14 cellular contexts compared by ENCODE assay signal in the genomic region with DNA sequence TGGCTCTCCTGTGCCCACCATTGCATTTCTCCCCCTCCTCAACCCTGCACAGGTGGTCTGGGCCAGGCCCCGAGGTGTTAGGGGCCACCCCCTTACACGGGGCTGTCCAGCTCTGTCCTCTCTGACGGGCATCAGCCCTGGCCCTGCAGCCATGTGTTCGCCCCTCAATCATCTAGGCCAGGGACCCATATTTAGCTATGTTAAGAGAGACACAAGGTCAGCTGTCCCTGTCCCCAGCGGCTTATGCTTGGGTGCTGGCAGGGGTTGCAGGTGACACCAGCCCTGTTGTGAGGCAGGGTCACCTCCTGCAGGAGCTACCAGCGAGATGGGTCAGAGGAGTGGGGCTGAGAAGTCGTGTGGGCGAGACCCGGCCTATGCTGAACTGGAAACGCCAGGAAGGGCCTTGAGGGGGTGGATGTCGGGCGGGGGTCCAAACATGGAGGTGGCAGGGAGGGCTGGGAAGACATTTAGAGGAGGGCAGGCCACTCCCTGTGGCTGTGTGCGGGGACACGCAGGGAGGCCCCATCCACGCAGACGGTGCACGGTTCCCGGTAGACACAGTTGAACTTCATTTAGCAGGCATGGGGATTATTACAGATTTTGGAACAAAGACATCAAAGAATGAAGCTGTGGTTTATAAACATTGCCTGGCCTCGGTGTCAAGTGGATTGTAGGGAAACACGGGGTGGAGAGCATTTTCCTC.
A peak's percentile ranks its signal among the peaks of the same experiment; 100 is the strongest.
DNase-seq lines count a peak whose midpoint lies in the region; ATAC-seq, FAIRE-seq and TF ChIP-seq lines count a peak whose summit lies in the region.
"Had no signal": no experiment of that assay in that cellular context is flagged by ENCODE, and none has a peak within 500 bp of the region (broad histone marks: within the 10 kb centered on the region; RNA-seq: fewer than 3 reads in every experiment).

No MANE protein-coding gene starts in this region.

- H4K20me1 ChIP-seq in keratinocyte (ENCODE audit: control insufficient read depth, extremely low read depth, insufficient read depth, low read length) = no peaks in the 10 kb centered on the region

- peaks cover 73% of the 10 kb centered on the region for H3K36me3 Mint-ChIP-seq in activated CD4-positive, alpha-beta T cell treated with anti-CD3 and anti-CD28 coated beads, Interleukin-2, amount 10 ng/mL, durations not matched to agents 24 days and 14 days (ENCODE audit: low read depth)
- H3K36me3 Mint-ChIP-seq in activated CD8-positive, alpha-beta T cell treated with anti-CD3 and anti-CD28 coated beads, Interleukin-2, amount 10 ng/mL, durations not matched to agents 7 days and 5 days (ENCODE audit: low read depth) = peaks cover 85% of the 10 kb centered on the region
- peaks cover 42% of the 10 kb centered on the region for H3K36me3 Mint-ChIP-seq in stimulated activated effector memory CD8-positive, alpha-beta T cell treated with anti-CD3 and anti-CD28 coated beads, Interleukin-12 subunit alpha, Interleukin-12 subunit beta, amount 100 ng/mL, for 72 hours
- peaks cover 52% of the 10 kb centered on the region for H3K36me3 Mint-ChIP-seq in T-cell

- H3K4me1 Mint-ChIP-seq in activated CD4-positive, alpha-beta T cell treated with anti-CD3 and anti-CD28 coated beads, Interleukin-2, amount 10 ng/mL, durations not matched to agents 24 days and 14 days = peaks cover 76% of the 10 kb centered on the region
- peaks cover 96% of the 10 kb centered on the region for H3K4me1 Mint-ChIP-seq in activated CD8-positive, alpha-beta T cell treated with anti-CD3 and anti-CD28 coated beads, Interleukin-2, amount 10 ng/mL, durations not matched to agents 7 days and 5 days (ENCODE audit: low read depth)
- peaks cover 70% of the 10 kb centered on the region for H3K4me1 Mint-ChIP-seq in stimulated activated effector memory CD8-positive, alpha-beta T cell treated with anti-CD3 and anti-CD28 coated beads, Interleukin-12 subunit alpha, Interleukin-12 subunit beta, amount 100 ng/mL, for 72 hours
- H3K4me1 Mint-ChIP-seq in T-cell = peaks cover 46 to 75% (median 52%) of the 10 kb centered on the region in 3 donors

- no peak overlapping the region for H2AFZ ChIP-seq in keratinocyte (ENCODE audit: control insufficient read depth, low read length)

- no peaks in the 10 kb centered on the region for H3K9me1 ChIP-seq in keratinocyte (ENCODE audit: control insufficient read depth, extremely low read depth, insufficient read depth, low read length)

- H3K4me1 ChIP-seq in keratinocyte (ENCODE audit: control insufficient read depth, extremely low read depth, insufficient read depth, low read length) = peaks cover 55% of the 10 kb centered on the region

- no peaks in the 10 kb centered on the region for H3K27me3 Mint-ChIP-seq in activated CD4-positive, alpha-beta T cell treated with anti-CD3 and anti-CD28 coated beads, Interleukin-2, amount 10 ng/mL, durations not matched to agents 24 days and 14 days
- no peaks in the 10 kb centered on the region for H3K27me3 Mint-ChIP-seq in activated CD8-positive, alpha-beta T cell treated with anti-CD3 and anti-CD28 coated beads, Interleukin-2, amount 10 ng/mL, durations not matched to agents 7 days and 5 days (ENCODE audit: low read depth)
- H3K27me3 Mint-ChIP-seq in T-cell = no peaks in the 10 kb centered on the region
- H3K27me3 Mint-ChIP-seq: IgD-negative memory B cell had no signal

- no peak for TF ChIP-seq CTCF in keratinocyte (optimal IDR thresholded peaks at IDR 0.05 in 1 of 3, IDR thresholded peaks at IDR 0.05 in 1 of 3, conservative IDR thresholded peaks at IDR 0.05 in 1 of 3; ENCODE audit: extremely low read depth in 1 of 3, insufficient read depth in 2 of 3, low read length in 3 of 3)

- peak overlapping the region; percentile 91 for H3K27ac Mint-ChIP-seq in activated CD4-positive, alpha-beta T cell treated with anti-CD3 and anti-CD28 coated beads, Interleukin-2, amount 10 ng/mL, durations not matched to agents 24 days and 14 days
- H3K27ac Mint-ChIP-seq in activated CD8-positive, alpha-beta T cell treated with anti-CD3 and anti-CD28 coated beads, Interleukin-2, amount 10 ng/mL, durations not matched to agents 7 days and 5 days = peak overlapping the region; percentile 94
- H3K27ac Mint-ChIP-seq in stimulated activated effector memory CD8-positive, alpha-beta T cell treated with anti-CD3 and anti-CD28 coated beads, Interleukin-12 subunit alpha, Interleukin-12 subunit beta, amount 100 ng/mL, for 72 hours = peak overlapping the region; percentile 99
- peak overlapping the region in 1 of 2 donors; percentile 39 for H3K27ac Mint-ChIP-seq in T-cell
- H3K27ac Mint-ChIP-seq: IgD-negative memory B cell had no signal

- no peak for DNase-seq in activated CD4-positive, alpha-beta T cell treated with anti-CD3 and anti-CD28 coated beads, Interleukin-2, amount 10 ng/mL, durations not matched to agents 24 days and 14 days
- DNase-seq in activated CD4-positive, alpha-beta T cell treated with anti-CD3 and anti-CD28 coated beads for 48 hours = no peak
- DNase-seq in activated CD8-positive, alpha-beta T cell treated with anti-CD3 and anti-CD28 coated beads, Interleukin-2, amount 10 ng/mL, durations not matched to agents 7 days and 5 days = no peak
- DNase-seq in keratinocyte (ENCODE audit: low read depth, low spot score) = no peak
- DNase-seq in stimulated activated effector memory CD8-positive, alpha-beta T cell treated with anti-CD3 and anti-CD28 coated beads, Interleukin-12 subunit alpha, Interleukin-12 subunit beta, amount 100 ng/mL, for 72 hours (ENCODE audit: low spot score in 2 of 2) = no peak
- no peak for DNase-seq in HuH-7.5 (ENCODE audit: low spot score)
- DNase-seq in Right ventricle myocardium superior = no peak
- DNase-seq in T-cell = no peak
- DNase-seq: activated CD4-positive, alpha-beta T cell treated with anti-CD3 and anti-CD28 coated beads for 1 hour; NCI-H1436 treated with DMSO at 0.1 percent for 48 hours; upper lobe of right lung had no signal

- no peak overlapping the region for H3K4me2 ChIP-seq in keratinocyte (ENCODE audit: control insufficient read depth, extremely low read depth, insufficient read depth, low read depth, low read length)

- no peaks in the 10 kb centered on the region for H3K27me3 ChIP-seq in keratinocyte (ENCODE audit: control insufficient read depth, extremely low read depth, insufficient read depth, low read length)
- H3K27me3 ChIP-seq: upper lobe of right lung had no signal

- dilution Hi-C loops in keratinocyte (cut with MboI; ENCODE audit: extremely low pct_ligation_motif_present, low sequenced_read_pairs) = no loop called here

- peak overlapping the region; percentile 42 for H3K9ac ChIP-seq in keratinocyte (ENCODE audit: control insufficient read depth, extremely low read depth, insufficient read depth, low read length)

- H3K9me3 Mint-ChIP-seq in activated CD4-positive, alpha-beta T cell treated with anti-CD3 and anti-CD28 coated beads, Interleukin-2, amount 10 ng/mL, durations not matched to agents 24 days and 14 days = peaks cover 4% of the 10 kb centered on the region
- no peaks in the 10 kb centered on the region for H3K9me3 Mint-ChIP-seq in activated CD8-positive, alpha-beta T cell treated with anti-CD3 and anti-CD28 coated beads, Interleukin-2, amount 10 ng/mL, durations not matched to agents 7 days and 5 days (ENCODE audit: insufficient read depth)
- H3K9me3 Mint-ChIP-seq in stimulated activated effector memory CD8-positive, alpha-beta T cell treated with anti-CD3 and anti-CD28 coated beads, Interleukin-12 subunit alpha, Interleukin-12 subunit beta, amount 100 ng/mL, for 72 hours = no peaks in the 10 kb centered on the region
- peaks cover 0 to 4% (median 0%) of the 10 kb centered on the region in 3 donors for H3K9me3 Mint-ChIP-seq in T-cell
- H3K9me3 Mint-ChIP-seq: IgD-negative memory B cell had no signal

- no peak for ATAC-seq in activated CD8-positive, alpha-beta T cell treated with anti-CD3 and anti-CD28 coated beads, Interleukin-2, amount 10 ng/mL, durations not matched to agents 7 days and 5 days
- ATAC-seq in stimulated activated effector memory CD8-positive, alpha-beta T cell treated with anti-CD3 and anti-CD28 coated beads, Interleukin-12 subunit alpha, Interleukin-12 subunit beta, amount 100 ng/mL, for 72 hours = no peak
- ATAC-seq in Right ventricle myocardium superior (ENCODE audit: poor library complexity) (no peak), T-cell (replicated peaks in 1 of 4) (no peak)

- CTCF ChIA-PET in activated CD8-positive, alpha-beta T cell treated with anti-CD3 and anti-CD28 coated beads, Interleukin-2, amount 10 ng/mL, durations not matched to agents 7 days and 5 days (lab: Charles Lee) = interaction anchor here (2.9 to 3.2 kb wide), 2 partner anchors 26 to 40 kb away, joined by 14 to 15 read pairs; no protein-coding TSS in a partner anchor
- CTCF ChIA-PET in T-cell (lab: Charles Lee) = no interaction called here

- POLR2A ChIA-PET in activated CD8-positive, alpha-beta T cell treated with anti-CD3 and anti-CD28 coated beads, Interleukin-2, amount 10 ng/mL, durations not matched to agents 7 days and 5 days (lab: Charles Lee) = interaction anchor here (1.1 to 2.9 kb wide), 5 partner anchors 10 to 67 kb away, joined by 3 to 30 read pairs (median 6); no protein-coding TSS in a partner anchor
- POLR2A ChIA-PET in T-cell (lab: Charles Lee) = no interaction called here

- peak overlapping the region; percentile 59 for H3K4me3 Mint-ChIP-seq in activated CD4-positive, alpha-beta T cell treated with anti-CD3 and anti-CD28 coated beads, Interleukin-2, amount 10 ng/mL, durations not matched to agents 24 days and 14 days
- no peak overlapping the region for H3K4me3 Mint-ChIP-seq in activated CD8-positive, alpha-beta T cell treated with anti-CD3 and anti-CD28 coated beads, Interleukin-2, amount 10 ng/mL, durations not matched to agents 7 days and 5 days
- H3K4me3 Mint-ChIP-seq in stimulated activated effector memory CD8-positive, alpha-beta T cell treated with anti-CD3 and anti-CD28 coated beads, Interleukin-12 subunit alpha, Interleukin-12 subunit beta, amount 100 ng/mL, for 72 hours = peak overlapping the region; percentile 48
- no peak overlapping the region for H3K4me3 Mint-ChIP-seq in T-cell

- FAIRE-seq in keratinocyte (lab: Jason Lieb, UNC) = no peak
- FAIRE-seq: endometrium, GM19239 had no signal

- H3K4me3 ChIP-seq in keratinocyte (ENCODE audit: control insufficient read depth in 2 of 3, extremely low read depth in 1 of 3, insufficient read depth in 2 of 3, low read depth in 1 of 3, low read length in 3 of 3) = no peak overlapping the region
- H3K4me3 ChIP-seq: upper lobe of right lung had no signal

- no peaks in the 10 kb centered on the region for H3K9me3 ChIP-seq in keratinocyte (ENCODE audit: control insufficient read depth, low read depth, low read length)
- H3K9me3 ChIP-seq: upper lobe of right lung had no signal

- intact Hi-C loops in activated CD4-positive, alpha-beta T cell treated with anti-CD3 and anti-CD28 coated beads, Interleukin-2, amount 10 ng/mL, durations not matched to agents 24 days and 14 days (cut with micrococcal nuclease) = loop anchor here (5.0 kb wide), 1 partner anchor 71 kb away; no protein-coding TSS in a partner anchor
- intact Hi-C loops in Right ventricle myocardium superior (cut with DNase I) = no loop called here

- H3K36me3 ChIP-seq in keratinocyte (ENCODE audit: control insufficient read depth in 2 of 2, extremely low read depth in 1 of 2, insufficient read depth in 2 of 2, low read length in 2 of 2) = peaks cover 1 to 17% of the 10 kb centered on the region in 2 experiments

- no peaks in the 10 kb centered on the region for H3K79me2 ChIP-seq in keratinocyte (ENCODE audit: control insufficient read depth, insufficient read depth, low read length)

- peak overlapping the region; percentile 99 for H3K27ac ChIP-seq in keratinocyte (ENCODE audit: control insufficient read depth, insufficient read depth, low read length)
- H3K27ac ChIP-seq: upper lobe of right lung had no signal

Comparison
In these comparisons a context has a peak if more than half of its experiments do, and no peak if none do; other contexts are left out.
1. H3K4me3 Mint-ChIP-seq: peak in activated CD4-positive, alpha-beta T cell treated with anti-CD3 and anti-CD28 coated beads, Interleukin-2, amount 10 ng/mL, durations not matched to agents 24 days and 14 days (single experiment) and stimulated activated effector memory CD8-positive, alpha-beta T cell treated with anti-CD3 and anti-CD28 coated beads, Interleukin-12 subunit alpha, Interleukin-12 subunit beta, amount 100 ng/mL, for 72 hours (single experiment); none in activated CD8-positive, alpha-beta T cell treated with anti-CD3 and anti-CD28 coated beads, Interleukin-2, amount 10 ng/mL, durations not matched to agents 7 days and 5 days (single experiment) and T-cell (0 of 3).